1 cellular context compared by ENCODE assay signal in the genomic region with DNA sequence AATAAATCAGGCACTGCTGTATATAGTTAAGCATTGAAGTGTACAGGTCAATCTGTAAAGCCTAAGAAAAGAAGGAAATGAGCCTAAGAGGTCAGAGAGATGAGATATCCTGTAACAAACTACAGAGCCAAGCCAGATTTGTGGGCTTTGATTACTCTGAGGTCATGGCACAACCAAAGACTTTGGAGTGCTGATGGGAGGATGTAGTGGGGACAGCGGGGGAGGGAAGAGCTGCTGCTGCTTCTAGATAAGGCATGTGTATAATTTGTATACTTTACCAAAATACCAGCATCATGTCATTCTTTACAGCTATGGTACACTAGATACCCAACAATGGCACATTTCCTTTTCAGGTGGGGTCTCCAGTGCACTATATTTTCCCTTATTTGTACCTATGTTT.
TF ChIP-seq lines count a peak whose summit lies in the region.

No MANE protein-coding gene starts in this region.

TF ChIP-seq in SK-N-SH treated with all-trans-retinoic acid at 6 μM for 48 hours, 23 proteins besides CTCF, POLR2A, EP300 and RAD21 (continued from another document):
- TF ChIP-seq ZNF565 (CRISPR knock-in tag; conservative IDR thresholded peaks at IDR 0.05; ENCODE audit: low read depth) (no peak), ZC3H10 (CRISPR knock-in tag; IDR thresholded peaks at IDR 0.05) (no peak), CSRNP3 (CRISPR knock-in tag; IDR thresholded peaks at IDR 0.05) (no peak), ESRRG (CRISPR knock-in tag; IDR thresholded peaks at IDR 0.05) (no peak), OSR1 (CRISPR knock-in tag; IDR thresholded peaks at IDR 0.05) (no peak), SNAI2 (CRISPR knock-in tag; IDR thresholded peaks at IDR 0.05) (no peak), TCF4 (CRISPR knock-in tag; IDR thresholded peaks at IDR 0.05; ENCODE audit: borderline replicate concordance) (no peak), ZNF8 (CRISPR knock-in tag; IDR thresholded peaks at IDR 0.05) (no peak), ISL1 (CRISPR knock-in tag; IDR thresholded peaks at IDR 0.05) (no peak), GLIS3 (CRISPR knock-in tag; IDR thresholded peaks at IDR 0.05) (no peak), CSDC2 (CRISPR knock-in tag; IDR thresholded peaks at IDR 0.05) (no peak)
